Comparison of ENCODE assay signal across 15 cellular contexts in genomic region chr17:39098474-39099090, GRCh38. TPM values are rescaled to one million over a fixed set of nuclear protein-coding genes. Genes with fewer than 3 reads are reported as not detected.
DNase-seq lines count a peak whose midpoint lies in the region; ATAC-seq and TF ChIP-seq lines count a peak whose summit lies in the region.
"Had no signal": no experiment of that assay in that cellular context is flagged by ENCODE, and none has a peak within 500 bp of the region (broad histone marks: within the 10 kb centered on the region; RNA-seq: fewer than 3 reads in every experiment).

No MANE protein-coding gene starts in this region.

- H3K27me3 ChIP-seq in thyroid gland, result no peaks in the 10 kb centered on the region
- H3K27me3 ChIP-seq: upper lobe of left lung had no signal

- intact Hi-C loops in thyroid gland (cut with DNase I), result no loop called here

- WGBS in thyroid gland, 2 donors, result 67 to 70% methylated on average over 15 of the region's 15 CpGs

- no peak overlapping the region for H3K4me3 ChIP-seq in NB4 (ENCODE audit: low read depth, low read length)
- H3K4me3 ChIP-seq in thyroid gland (replicated peaks in 1 of 3), result no peak overlapping the region
- H3K4me3 ChIP-seq: upper lobe of left lung had no signal

- no peak for TF ChIP-seq POLR2A in NB4 (IDR thresholded peaks at IDR 0.05; ENCODE audit: extremely low read depth, insufficient read length)
- TF ChIP-seq POLR2A in thyroid gland (IDR thresholded peaks at IDR 0.05), result no peak

- no peak for ATAC-seq in HG02852 (IDR thresholded peaks at IDR 0.05; ENCODE audit: unreplicated experiment)

- DNase-seq in DMS79 treated with DMSO at 0.1 percent for 48 hours (lab: John Stamatoyannopoulos, UW), result peak; percentile 45
- no peak for DNase-seq in DMS79 (lab: John Stamatoyannopoulos, UW)
- DNase-seq in NB4 (ENCODE audit: low read depth), result peak; percentile 43
- DNase-seq in glomerular visceral epithelial cell (ENCODE audit: extremely low spot score), result peak; percentile 50
- DNase-seq in renal cortical epithelial cell (ENCODE audit: low read depth), result peak; percentile 36
- no peak for DNase-seq in thyroid gland
- DNase-seq in COLO668 (lab: John Stamatoyannopoulos, UW; ENCODE audit: unreplicated experiment), result no peak
- DNase-seq: activated CD4-positive, alpha-beta T cell treated with anti-CD3 and anti-CD28 coated beads for 1 hour; cerebellar nuclear complex; NCI-H146; NCI-H526 treated with DMSO at 0.1 percent for 48 hours; SK-N-SH; upper lobe of left lung had no signal

- TF ChIP-seq CTCF in NB4 (IDR thresholded peaks at IDR 0.05; ENCODE audit: low read depth, low read length) (no peak), thyroid gland (IDR thresholded peaks at IDR 0.05) (no peak)

- H3K4me1 ChIP-seq in thyroid gland, result peaks cover 0 to 19% of the 10 kb centered on the region in 2 donors

- H3K27ac ChIP-seq in thyroid gland, result no peak overlapping the region
- H3K27ac ChIP-seq: 22Rv1 had no signal

- H3K9me3 ChIP-seq in thyroid gland, result no peaks in the 10 kb centered on the region
- H3K9me3 ChIP-seq: SK-N-SH, upper lobe of left lung had no signal

- no peaks in the 10 kb centered on the region for H3K36me3 ChIP-seq in thyroid gland
- H3K36me3 ChIP-seq: upper lobe of left lung had no signal

RNA-seq across cellular contexts. Expression of gene PLXDC1, which starts 52.9 kb away (rescaled TPM):
- total RNA-seq in renal cortical epithelial cell (not detected in 2 replicates), thyroid gland (10 to 100 TPM in 1 of 4 donors, 1 to 10 TPM in 3; 1.8 to 13.4 (median 6.4) TPM)

Comparison
In these comparisons a context has a peak if more than half of its experiments do, and no peak if none do; other contexts are left out.
1. DNase-seq: peak in DMS79 treated with DMSO at 0.1 percent for 48 hours (single experiment), NB4 (single experiment), glomerular visceral epithelial cell (single experiment) and renal cortical epithelial cell (single experiment); none in DMS79 (single experiment), thyroid gland (0 of 2) and COLO668 (single experiment).